In the genomic region with DNA sequence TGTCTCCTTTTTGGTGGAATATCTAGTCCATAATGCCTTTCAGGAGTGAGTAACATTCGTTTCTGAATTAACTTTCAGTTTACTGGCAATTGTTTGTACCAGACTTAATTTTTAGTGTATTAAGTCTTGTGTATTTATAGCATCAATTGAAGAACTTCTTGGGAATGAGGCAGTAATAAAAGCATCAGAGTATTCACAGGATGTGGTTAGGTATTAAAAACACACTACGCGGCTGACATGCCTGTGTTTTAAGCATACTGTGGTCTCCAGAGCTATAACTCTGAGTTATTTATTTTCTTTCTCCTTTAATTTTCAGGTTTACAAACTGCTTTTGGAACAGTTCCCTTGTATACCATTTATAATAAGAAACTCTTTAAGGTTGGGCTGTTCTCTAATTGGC, we compare ENCODE assay signal across 17 cellular contexts.
DNase-seq lines count a peak whose midpoint lies in the region; ATAC-seq, FAIRE-seq and TF ChIP-seq lines count a peak whose summit lies in the region.
"Had no signal": no experiment of that assay in that cellular context is flagged by ENCODE, and none has a peak within 500 bp of the region (broad histone marks: within the 10 kb centered on the region; RNA-seq: fewer than 3 reads in every experiment).

No MANE protein-coding gene starts in this region.

- CTCF ChIA-PET in GM10248 (lab: Yijun Ruan, JAX), result no interaction called here

- no peaks in the 10 kb centered on the region for H3K9me3 ChIP-seq in BLaER1
- H3K9me3 ChIP-seq in Loucy (ENCODE audit: insufficient read depth, low read depth, low read length), result no peaks in the 10 kb centered on the region
- H3K9me3 ChIP-seq in SJCRH30 (replicated peaks), result no peaks in the 10 kb centered on the region

- H2AFZ ChIP-seq in Loucy (ENCODE audit: low read length), result no peak overlapping the region

- H3K9me2 ChIP-seq in Loucy (replicated peaks; ENCODE audit: low read depth, low read length), result no peaks in the 10 kb centered on the region
- H3K9me2 ChIP-seq: SK-N-SH had no signal

- H3K27me3 ChIP-seq in BLaER1, result no peaks in the 10 kb centered on the region
- no peaks in the 10 kb centered on the region for H3K27me3 ChIP-seq in Loucy (ENCODE audit: insufficient read depth, low read length, poor library complexity, severe bottlenecking)
- no peaks in the 10 kb centered on the region for H3K27me3 ChIP-seq in SJCRH30

- POLR2A ChIA-PET in GM10248 (lab: Yijun Ruan, JAX), result no interaction called here

- H3K9ac ChIP-seq in BLaER1 (no peak overlapping the region), Loucy (ENCODE audit: low read depth, low read length, poor library complexity, severe bottlenecking) (no peak overlapping the region)
- H3K9ac ChIP-seq: SK-N-SH had no signal

- DNase-seq in renal cortical epithelial cell (ENCODE audit: low read depth), result peak; percentile 72
- no peak for DNase-seq in GM10248 (ENCODE audit: extremely low spot score)
- no peak for DNase-seq in SJCRH30
- no peak for DNase-seq in activated CD8-positive, alpha-beta memory T cell treated with anti-CD3 and anti-CD28 coated beads, Interleukin-2, amount 50 U/mL, for 48 hours
- DNase-seq: 8988T; CD8-positive, alpha-beta T cell; H9; Kasumi-1; NCI-H1105; NCI-H2081 treated with DMSO at 0.1 percent for 48 hours; Right ventricle myocardium superior; SK-N-SH had no signal

- no peaks in the 10 kb centered on the region for H3F3A ChIP-seq in Loucy (ENCODE audit: low read depth)

- ATAC-seq in HG02884 (IDR thresholded peaks at IDR 0.05; ENCODE audit: unreplicated experiment), result no peak
- ATAC-seq: CD8-positive, alpha-beta T cell had no signal

- TF ChIP-seq CTCF in Loucy (conservative IDR thresholded peaks at IDR 0.05; ENCODE audit: low read length), result no peak
- TF ChIP-seq CTCF in GM10248 (IDR thresholded peaks at IDR 0.05; ENCODE audit: control extremely low read depth, extremely low read depth, low read depth, missing control alignments), result no peak

- peak; percentile 87 for FAIRE-seq in endometrium (lab: Jason Lieb, UNC)
- FAIRE-seq: D721Med had no signal

- peaks cover 12% of the 10 kb centered on the region for H3K4me1 ChIP-seq in BLaER1
- H3K4me1 ChIP-seq in Loucy (ENCODE audit: insufficient read depth, low read length, poor library complexity, severe bottlenecking), result peaks cover 17% of the 10 kb centered on the region
- no peaks in the 10 kb centered on the region for H3K4me1 ChIP-seq in SJCRH30

- H3K79me2 ChIP-seq in Loucy (ENCODE audit: insufficient read depth, low read length), result no peaks in the 10 kb centered on the region

- no peaks in the 10 kb centered on the region for H4K20me1 ChIP-seq in BLaER1
- no peaks in the 10 kb centered on the region for H4K20me1 ChIP-seq in Loucy (ENCODE audit: insufficient read depth, low read length, poor library complexity, severe bottlenecking)

- peak overlapping the region; percentile 52 for H3K4me2 ChIP-seq in BLaER1
- peak overlapping the region; percentile 56 for H3K4me2 ChIP-seq in Loucy (ENCODE audit: low read depth, low read length, poor library complexity, severe bottlenecking)
- H3K4me2 ChIP-seq: SK-N-SH had no signal

- no peaks in the 10 kb centered on the region for H3K36me3 ChIP-seq in BLaER1
- H3K36me3 ChIP-seq in Loucy (ENCODE audit: insufficient read depth, low read length), result no peaks in the 10 kb centered on the region
- H3K36me3 ChIP-seq in SJCRH30, result no peaks in the 10 kb centered on the region

- H3K4me3 ChIP-seq in BLaER1, result no peak overlapping the region
- H3K4me3 ChIP-seq in Loucy (ENCODE audit: low read length, poor library complexity, severe bottlenecking), result peak overlapping the region; percentile 58
- no peak overlapping the region for H3K4me3 ChIP-seq in SJCRH30

- H3K27ac ChIP-seq in BLaER1, result no peak overlapping the region
- no peak overlapping the region for H3K27ac ChIP-seq in SJCRH30
